In genomic region chr22:42560781-42561180, GRCh38 we compare ENCODE assay signal across 8 cellular contexts. TPM values are rescaled to one million over a fixed set of nuclear protein-coding genes. Genes with fewer than 3 reads are reported as not detected.
DNase-seq lines count a peak whose midpoint lies in the region; ATAC-seq and TF ChIP-seq lines count a peak whose summit lies in the region.
"Had no signal": no experiment of that assay in that cellular context is flagged by ENCODE, and none has a peak within 500 bp of the region (broad histone marks: within the 10 kb centered on the region; RNA-seq: fewer than 3 reads in every experiment).

No MANE protein-coding gene starts in this region.

- H3K9me3 ChIP-seq in endodermal cell (ENCODE audit: control insufficient read depth, low read length): no peaks in the 10 kb centered on the region
- no peaks in the 10 kb centered on the region for H3K9me3 ChIP-seq in osteoblast (ENCODE audit: low read depth, low read length)

- H3K27me3 ChIP-seq in endodermal cell (ENCODE audit: control insufficient read depth, insufficient read depth, low read length, poor library complexity, severe bottlenecking) (no peaks in the 10 kb centered on the region), osteoblast (ENCODE audit: insufficient read depth, low read length) (no peaks in the 10 kb centered on the region)

- peak; percentile 39 for TF ChIP-seq CTCF in GM10266 (IDR thresholded peaks at IDR 0.05; ENCODE audit: control insufficient read depth, insufficient read depth, low read depth, missing control alignments)
- peak; percentile 92 for TF ChIP-seq CTCF in endodermal cell (conservative IDR thresholded peaks at IDR 0.05)
- TF ChIP-seq CTCF in osteoblast (IDR thresholded peaks at IDR 0.05; ENCODE audit: extremely low read depth, low read depth, low read length): peak; percentile 51
- TF ChIP-seq CTCF in omental fat pad (IDR thresholded peaks at IDR 0.05): no peak

- H4K20me1 ChIP-seq in osteoblast (ENCODE audit: insufficient read depth, low read length): no peaks in the 10 kb centered on the region

- peaks cover 18% of the 10 kb centered on the region for H3K36me3 Mint-ChIP-seq in endodermal cell (ENCODE audit: low read depth)

- no peak overlapping the region for H3K27ac Mint-ChIP-seq in endodermal cell

- H3K27me3 Mint-ChIP-seq in endodermal cell (ENCODE audit: insufficient read depth): no peaks in the 10 kb centered on the region

- H3K36me3 ChIP-seq in endodermal cell (ENCODE audit: control insufficient read depth, insufficient read depth, low read length): peaks cover 50% of the 10 kb centered on the region
- H3K36me3 ChIP-seq in osteoblast (ENCODE audit: insufficient read depth, low read length): no peaks in the 10 kb centered on the region

- H3K4me3 Mint-ChIP-seq in endodermal cell: no peak overlapping the region

- no peak overlapping the region for H2AFZ ChIP-seq in osteoblast (ENCODE audit: low read length)

- H3K4me3 ChIP-seq in endodermal cell (ENCODE audit: low read length) (no peak overlapping the region), osteoblast (ENCODE audit: insufficient read depth, low read length) (no peak overlapping the region)

- H3K27ac ChIP-seq in endodermal cell (ENCODE audit: low read depth, low read length): no peak overlapping the region
- H3K27ac ChIP-seq in osteoblast (ENCODE audit: low read depth, low read length): no peak overlapping the region
- H3K27ac ChIP-seq: epithelial cell of prostate had no signal

- H3K9me3 Mint-ChIP-seq in endodermal cell: no peaks in the 10 kb centered on the region

- H3K79me2 ChIP-seq in osteoblast (ENCODE audit: insufficient read depth, low read length): no peaks in the 10 kb centered on the region

- H3K9ac ChIP-seq in endodermal cell (ENCODE audit: extremely low read depth, low read length, poor library complexity, severe bottlenecking): no peak overlapping the region

- DNase-seq in GM10266 (ENCODE audit: extremely low spot score) (peak; percentile 42), NAMALWA (ENCODE audit: low spot score) (peak; percentile 65), endodermal cell (peak; percentile 83), osteoblast (ENCODE audit: insufficient read length, low spot score, missing footprints) (peak; percentile 88), foreskin melanocyte (no peak), omental fat pad (ENCODE audit: low spot score) (no peak)

- H3K4me2 ChIP-seq in osteoblast (ENCODE audit: insufficient read depth, low read length): no peak overlapping the region

- H3K4me1 ChIP-seq in endodermal cell (ENCODE audit: control insufficient read depth, insufficient read depth, low read length) (no peaks in the 10 kb centered on the region), osteoblast (ENCODE audit: insufficient read depth, low read length) (no peaks in the 10 kb centered on the region)

- H3K4me1 Mint-ChIP-seq in endodermal cell: peaks cover 5% of the 10 kb centered on the region

- WGBS in endodermal cell (ENCODE audit: insufficient coverage in 1 of 2, insufficient read length in 1 of 2), 2 experiments: 74 to 76% methylated on average over 5 to 7 of the region's 7 CpGs

- ATAC-seq in omental fat pad (ENCODE audit: low FRiP score) (no peak), GM21390 (IDR thresholded peaks at IDR 0.05; ENCODE audit: unreplicated experiment) (no peak)

RNA-seq across cellular contexts. Expression of gene SERHL2, which starts 7.0 kb away (rescaled TPM):
- total RNA-seq in endodermal cell (10 to 100 TPM; 12.6 to 12.8 TPM), osteoblast (2.9 TPM in 2 replicates), omental fat pad (1 to 10 TPM; 1.8 to 4.1 (median 3.0) TPM)
- polyA plus RNA-seq in endodermal cell (2013, experiment 1 of 2): 15.3 TPM
- polyA plus RNA-seq in endodermal cell (2013, experiment 2 of 2): 26.2 TPM

RNA-seq across cellular contexts. Expression of gene RRP7A, which starts 41.2 kb away (rescaled TPM):
- total RNA-seq in endodermal cell (10 to 100 TPM; 63.8 to 98.0 TPM), osteoblast (21.5 and 29.0 TPM in 2 replicates), omental fat pad (10 to 100 TPM; 19.3 to 28.6 (median 23.4) TPM)
- 36.8 TPM for polyA plus RNA-seq in endodermal cell (2013, experiment 1 of 2)
- polyA plus RNA-seq in endodermal cell (2013, experiment 2 of 2): 29.6 TPM

RNA-seq across cellular contexts. Expression of gene POLDIP3, which starts 53.9 kb away (rescaled TPM):
- total RNA-seq in endodermal cell (100 to 1,000 TPM in 1 of 2 donors, 10 to 100 TPM in 1; 81.9 to 102 TPM), osteoblast (21.2 and 22.4 TPM in 2 replicates), omental fat pad (10 to 100 TPM; 25.0 to 44.9 (median 30.7) TPM)
- polyA plus RNA-seq in endodermal cell (2013, experiment 1 of 2): 88.4 TPM
- 78.7 TPM for polyA plus RNA-seq in endodermal cell (2013, experiment 2 of 2)

Comparison
In these comparisons a context has a peak if more than half of its experiments do, and no peak if none do; other contexts are left out.
1. DNase-seq: peak in GM10266 (single experiment), NAMALWA (single experiment), endodermal cell (single experiment) and osteoblast (single experiment); none in foreskin melanocyte (single experiment) and omental fat pad (single experiment).
2. CTCF ChIP-seq: peak in GM10266 (single experiment), endodermal cell (single experiment) and osteoblast (single experiment); none in omental fat pad (0 of 3).